ENCODE assay signal across 8 cellular contexts in genomic region chr5:36875051-36875788, GRCh38. TPM values are rescaled to one million over a fixed set of nuclear protein-coding genes. Genes with fewer than 3 reads are reported as not detected.
DNase-seq lines count a peak whose midpoint lies in the region; ATAC-seq, FAIRE-seq and TF ChIP-seq lines count a peak whose summit lies in the region.

No MANE protein-coding gene starts in this region.

- peaks cover 72% of the 10 kb centered on the region for H3K4me1 ChIP-seq in DND-41 (ENCODE audit: insufficient read depth, low read length)
- H3K4me1 ChIP-seq in psoas muscle, result peaks cover 31% of the 10 kb centered on the region

- DNase-seq in DND-41, result peak; percentile 72
- DNase-seq in HTR-8/SVneo (ENCODE audit: insufficient read length, low spot score), result peak; percentile 70
- peak; percentile 23 for DNase-seq in amniotic stem cell (lab: John Stamatoyannopoulos, UW)
- peak; percentile 29 for DNase-seq in hepatic stellate cell (ENCODE audit: low spot score)
- DNase-seq in psoas muscle, result peak; percentile 50 to 73
- no peak for DNase-seq in GOT3 (lab: John Stamatoyannopoulos, UW)

- H3K4me3 ChIP-seq in DND-41 (ENCODE audit: low read depth in 1 of 2, low read length in 2 of 2), result peak overlapping the region; percentile 54 to 75
- H3K4me3 ChIP-seq in psoas muscle, result peak overlapping the region; percentile 86

- H3K36me3 ChIP-seq in DND-41 (ENCODE audit: insufficient read depth, low read length) (peaks cover 16% of the 10 kb centered on the region), psoas muscle (ENCODE audit: insufficient read depth in 1 of 2, low read depth in 1 of 2) (no peaks in the 10 kb centered on the region)

- intact Hi-C loops in psoas muscle (cut with DNase I), result loop anchor here (2.0 to 10.0 kb wide), 4 partner anchors 67 to 630 kb away; partner anchors contain the start of gene NADK2 (in 1 of the 2)

- 0 to 2% (median 1%) methylated on average over 26 of the region's 26 CpGs for WGBS in psoas muscle, 3 donors

- H3K9me3 ChIP-seq in DND-41 (ENCODE audit: insufficient read depth, low read length, severe bottlenecking) (no peaks in the 10 kb centered on the region), psoas muscle (no peaks in the 10 kb centered on the region)

- H3K79me2 ChIP-seq in DND-41 (ENCODE audit: insufficient read depth, low read length), result peaks cover 98% of the 10 kb centered on the region

- ATAC-seq in DND-41 (ENCODE audit: insufficient read depth, low read depth), result peak; percentile 53
- ATAC-seq in SK-N-SH treated with all-trans-retinoic acid at 6 μM for 48 hours, result peak; percentile 36
- ATAC-seq in psoas muscle, result peak in 3 of 4 donors; percentile 31 to 36 (median 35)
- ATAC-seq in HG02623 (IDR thresholded peaks at IDR 0.05; ENCODE audit: unreplicated experiment), result no peak

- FAIRE-seq in HTR-8/SVneo (lab: Jason Lieb, UNC), result no peak

- H3K9ac ChIP-seq in DND-41 (ENCODE audit: low read depth, low read length), result peak overlapping the region; percentile 98

- peaks cover 58% of the 10 kb centered on the region for H4K20me1 ChIP-seq in DND-41 (ENCODE audit: insufficient read depth, low read length)

- TF ChIP-seq CTCF in DND-41 (IDR thresholded peaks at IDR 0.05; ENCODE audit: borderline replicate concordance, extremely low read depth, low read length, poor library complexity, severe bottlenecking), result no peak
- no peak for TF ChIP-seq CTCF in psoas muscle (IDR thresholded peaks at IDR 0.05)

- H3K27ac ChIP-seq in DND-41 (ENCODE audit: low read length) (peak overlapping the region; percentile 87), psoas muscle (peak overlapping the region; percentile 96)

- H3K4me2 ChIP-seq in DND-41 (ENCODE audit: insufficient read depth, low read length), result peak overlapping the region; percentile 87

- H3K27me3 ChIP-seq in DND-41 (ENCODE audit: insufficient read depth, low read length, poor library complexity), result no peaks in the 10 kb centered on the region
- no peaks in the 10 kb centered on the region for H3K27me3 ChIP-seq in psoas muscle (ENCODE audit: insufficient read depth in 3 of 3, low read length in 2 of 3)

- H2AFZ ChIP-seq in DND-41 (ENCODE audit: low read depth, low read length), result peak overlapping the region; percentile 83

TF ChIP-seq in SK-N-SH treated with all-trans-retinoic acid at 6 μM for 48 hours, 23 proteins besides CTCF, POLR2A, EP300 and RAD21:
- no peak for TF ChIP-seq PPARA (CRISPR knock-in tag; IDR thresholded peaks at IDR 0.05; ENCODE audit: borderline replicate concordance)
- TF ChIP-seq RARB (CRISPR knock-in tag; IDR thresholded peaks at IDR 0.05), result no peak
- no peak for TF ChIP-seq TOX (CRISPR knock-in tag; IDR thresholded peaks at IDR 0.05; ENCODE audit: borderline replicate concordance)
- no peak for TF ChIP-seq TCF4 (CRISPR knock-in tag; IDR thresholded peaks at IDR 0.05; ENCODE audit: borderline replicate concordance)
- no peak for TF ChIP-seq OSR1 (CRISPR knock-in tag; IDR thresholded peaks at IDR 0.05)
- TF ChIP-seq BACH2 (CRISPR knock-in tag; IDR thresholded peaks at IDR 0.05; ENCODE audit: borderline replicate concordance), result no peak
- TF ChIP-seq ESRRG (CRISPR knock-in tag; IDR thresholded peaks at IDR 0.05), result no peak
- no peak for TF ChIP-seq TSHZ2 (CRISPR knock-in tag; IDR thresholded peaks at IDR 0.05)
- TF ChIP-seq GLIS3 (CRISPR knock-in tag; IDR thresholded peaks at IDR 0.05), result no peak
- TF ChIP-seq ARNTL (CRISPR knock-in tag; IDR thresholded peaks at IDR 0.05; ENCODE audit: borderline replicate concordance, low read depth), result no peak
- no peak for TF ChIP-seq ZFP30 (CRISPR knock-in tag; IDR thresholded peaks at IDR 0.05)
- no peak for TF ChIP-seq ZFP3 (CRISPR knock-in tag; IDR thresholded peaks at IDR 0.05)
- no peak for TF ChIP-seq ISL1 (CRISPR knock-in tag; IDR thresholded peaks at IDR 0.05)

RNA-seq across cellular contexts. Expression of gene NIPBL, which starts 1.3 kb away (rescaled TPM):
- total RNA-seq in psoas muscle, result 10 to 100 TPM; 38.1 to 51.4 (median 43.7) TPM
- 10 to 100 TPM; 12.5 to 17.1 (median 14.6) TPM for polyA plus RNA-seq in psoas muscle
